Comparison of ENCODE assay signal across 1 cellular context in genomic region chr17:41919165-41919817, GRCh38.
TF ChIP-seq lines count a peak whose summit lies in the region.

No MANE protein-coding gene starts in this region.

TF ChIP-seq in SK-N-SH treated with all-trans-retinoic acid at 6 μM for 48 hours, 23 proteins besides CTCF, POLR2A, EP300 and RAD21 (continued from another document):
- no peak for TF ChIP-seq TSHZ2 (CRISPR knock-in tag; IDR thresholded peaks at IDR 0.05)
- TF ChIP-seq PATZ1 (CRISPR knock-in tag; IDR thresholded peaks at IDR 0.05; ENCODE audit: borderline replicate concordance): no peak
- no peak for TF ChIP-seq ZNF565 (CRISPR knock-in tag; conservative IDR thresholded peaks at IDR 0.05; ENCODE audit: low read depth)
- no peak for TF ChIP-seq POU6F1 (CRISPR knock-in tag; IDR thresholded peaks at IDR 0.05; ENCODE audit: borderline replicate concordance, low read depth)
- TF ChIP-seq BACH2 (CRISPR knock-in tag; IDR thresholded peaks at IDR 0.05; ENCODE audit: borderline replicate concordance): no peak
- TF ChIP-seq ZFP30 (CRISPR knock-in tag; IDR thresholded peaks at IDR 0.05): no peak
- no peak for TF ChIP-seq PPARA (CRISPR knock-in tag; IDR thresholded peaks at IDR 0.05; ENCODE audit: borderline replicate concordance)
- TF ChIP-seq OSR1 (CRISPR knock-in tag; IDR thresholded peaks at IDR 0.05): no peak
